Comparison of ENCODE assay signal across 10 cellular contexts in genomic region chr17:1617620-1618174, GRCh38. TPM values are rescaled to one million over a fixed set of nuclear protein-coding genes. Genes with fewer than 3 reads are reported as not detected.
DNase-seq lines count a peak whose midpoint lies in the region; ATAC-seq, FAIRE-seq and TF ChIP-seq lines count a peak whose summit lies in the region.
"Had no signal": no experiment of that assay in that cellular context is flagged by ENCODE, and none has a peak within 500 bp of the region (broad histone marks: within the 10 kb centered on the region; RNA-seq: fewer than 3 reads in every experiment).

No MANE protein-coding gene starts in this region.

- TF ChIP-seq CTCF in bronchial epithelial cell (IDR thresholded peaks at IDR 0.05; ENCODE audit: insufficient read depth, low read length, severe bottlenecking), result no peak
- 0 out of 2 replicates have a peak, but pooled peaks have one; percentile 11 for TF ChIP-seq CTCF in HepG2 (CRISPR knock-in tag; IDR thresholded peaks at IDR 0.05)
- TF ChIP-seq CTCF in GM20000 (IDR thresholded peaks at IDR 0.05; ENCODE audit: extremely low read depth, missing control alignments), result no peak

- no peaks in the 10 kb centered on the region for H3K9me3 Mint-ChIP-seq in activated T-cell treated with anti-CD3 and anti-CD28 coated beads, Interleukin-2, amount 50 U/mL, for 24 hours
- H3K9me3 Mint-ChIP-seq: stimulated activated naive CD8-positive, alpha-beta T cell treated with anti-CD3 and anti-CD28 coated beads, Interleukin-15, amount 100 ng/mL, for 72 hours had no signal

- peak overlapping the region; percentile 11 for H3K27ac Mint-ChIP-seq in activated T-cell treated with anti-CD3 and anti-CD28 coated beads, Interleukin-2, amount 50 U/mL, for 24 hours
- H3K27ac Mint-ChIP-seq: stimulated activated naive CD8-positive, alpha-beta T cell treated with anti-CD3 and anti-CD28 coated beads, Interleukin-15, amount 100 ng/mL, for 72 hours had no signal

- no peak overlapping the region for H3K4me3 Mint-ChIP-seq in activated T-cell treated with anti-CD3 and anti-CD28 coated beads, Interleukin-2, amount 50 U/mL, for 24 hours

- H2AFZ ChIP-seq in HepG2 (ENCODE audit: low read length), result no peak overlapping the region

- ATAC-seq in HepG2 (no peak), aorta (ENCODE audit: low FRiP score) (peak; percentile 33), HG02973 (IDR thresholded peaks at IDR 0.05; ENCODE audit: unreplicated experiment) (no peak), HG02798 (IDR thresholded peaks at IDR 0.05; ENCODE audit: poor library complexity, unreplicated experiment) (no peak)
- ATAC-seq: body of pancreas; stimulated activated naive CD8-positive, alpha-beta T cell treated with anti-CD3 and anti-CD28 coated beads, Interleukin-15, amount 100 ng/mL, for 72 hours had no signal

- TF ChIP-seq RAD21 in HepG2 (CRISPR knock-in tag; IDR thresholded peaks at IDR 0.05), result no peak

- no peak for TF ChIP-seq POLR2A in HepG2 (IDR thresholded peaks at IDR 0.05; ENCODE audit: insufficient read depth in 1 of 2, low read depth in 2 of 2, low read length in 2 of 2)

- H3K4me3 ChIP-seq in bronchial epithelial cell (ENCODE audit: low read depth, low read length), result no peak overlapping the region
- no peak overlapping the region for H3K4me3 ChIP-seq in HepG2 (replicated peaks in 1 of 3; ENCODE audit: insufficient read depth in 1 of 3, low read depth in 2 of 3, low read length in 3 of 3)
- no peak overlapping the region for H3K4me3 ChIP-seq in aorta (ENCODE audit: low read length in 2 of 2)
- H3K4me3 ChIP-seq: body of pancreas had no signal

- H3K27me3 ChIP-seq in bronchial epithelial cell (ENCODE audit: control insufficient read depth, insufficient read depth, low read length) (no peaks in the 10 kb centered on the region), HepG2 (ENCODE audit: control insufficient read depth in 1 of 2, insufficient read depth in 2 of 2, low read length in 2 of 2) (no peaks in the 10 kb centered on the region), aorta (ENCODE audit: control insufficient read depth in 1 of 2, insufficient read depth in 2 of 2, low read length in 1 of 2) (no peaks in the 10 kb centered on the region)
- H3K27me3 ChIP-seq: body of pancreas had no signal

- POLR2A ChIA-PET in HepG2 (lab: Yijun Ruan, JAX), result no interaction called here

- H3K4me2 ChIP-seq in HepG2 (ENCODE audit: low read depth, low read length), result no peak overlapping the region

- DNase-seq in activated T-cell treated with anti-CD3 and anti-CD28 coated beads, Interleukin-2, amount 50 U/mL, for 24 hours, result no peak
- DNase-seq in activated T-cell treated with anti-CD3 and anti-CD28 coated beads for 4 hours (no peak), bronchial epithelial cell (ENCODE audit: low read depth) (peak; percentile 55), HepG2 (ENCODE audit: low spot score) (no peak), aorta (no peak), GM20000 (ENCODE audit: low spot score) (no peak)
- DNase-seq: stimulated activated naive CD8-positive, alpha-beta T cell treated with anti-CD3 and anti-CD28 coated beads, Interleukin-15, amount 100 ng/mL, for 72 hours had no signal

- H3K36me3 ChIP-seq in bronchial epithelial cell (ENCODE audit: control insufficient read depth, insufficient read depth, low read length), result peaks cover 6% of the 10 kb centered on the region
- H3K36me3 ChIP-seq in HepG2 (replicated peaks in 1 of 2; ENCODE audit: control insufficient read depth in 1 of 2, insufficient read depth in 2 of 2, low read length in 2 of 2), result peaks cover 0 to 1% of the 10 kb centered on the region in 2 experiments; a peak in 2 of 5 replicates
- H3K36me3 ChIP-seq in aorta (ENCODE audit: control insufficient read depth in 1 of 2, insufficient read depth in 2 of 2, low read length in 1 of 2), result no peaks in the 10 kb centered on the region

- no peak overlapping the region for H3K27ac ChIP-seq in HepG2 (ENCODE audit: extremely low read length, insufficient read depth, low read length)
- no peak overlapping the region for H3K27ac ChIP-seq in aorta (ENCODE audit: low read depth in 1 of 2, low read length in 2 of 2)
- H3K27ac ChIP-seq: body of pancreas had no signal

- H3K9ac ChIP-seq in HepG2 (ENCODE audit: insufficient read depth, low read depth, low read length), result no peak overlapping the region

- no peaks in the 10 kb centered on the region for H3K27me3 Mint-ChIP-seq in activated T-cell treated with anti-CD3 and anti-CD28 coated beads, Interleukin-2, amount 50 U/mL, for 24 hours
- H3K27me3 Mint-ChIP-seq: stimulated activated naive CD8-positive, alpha-beta T cell treated with anti-CD3 and anti-CD28 coated beads, Interleukin-15, amount 100 ng/mL, for 72 hours had no signal

- BruUV-seq in HepG2 (replicated peaks; lab: Mats Ljungman, UMichigan), result no TSS peak

- intact Hi-C loops in HepG2 (cut with micrococcal nuclease; ENCODE audit: unreplicated experiment), result no loop called here
- intact Hi-C loops in aorta (cut with DNase I), result no loop called here

- no peaks in the 10 kb centered on the region for H3K4me1 Mint-ChIP-seq in activated T-cell treated with anti-CD3 and anti-CD28 coated beads, Interleukin-2, amount 50 U/mL, for 24 hours (ENCODE audit: low read depth)

- FAIRE-seq in bronchial epithelial cell (lab: Jason Lieb, UNC), result peak; percentile 40
- no peak for FAIRE-seq in HepG2 (lab: Jason Lieb, UNC)

- peaks cover 46% of the 10 kb centered on the region for H3K4me1 ChIP-seq in HepG2 (ENCODE audit: insufficient read depth, low read length)
- no peaks in the 10 kb centered on the region for H3K4me1 ChIP-seq in aorta (ENCODE audit: control insufficient read depth in 1 of 2, insufficient read depth in 2 of 2, low read length in 2 of 2)
- H3K4me1 ChIP-seq: body of pancreas had no signal

- H3K79me2 ChIP-seq in HepG2 (ENCODE audit: insufficient read depth, low read length), result no peaks in the 10 kb centered on the region

- TF ChIP-seq EP300 in HepG2 (IDR thresholded peaks at IDR 0.05; ENCODE audit: low read depth in 2 of 2, low read length in 2 of 2) (no peak), HepG2 (CRISPR knock-in tag; IDR thresholded peaks at IDR 0.05; ENCODE audit: borderline replicate concordance) (no peak)

- in situ Hi-C loops in HepG2 (cut with HindIII; ENCODE audit: extremely low pct_ligation_motif_present, low pct_unique_long_range_greater_than_20kb), result no loop called here

- H3K9me3 ChIP-seq in HepG2 (ENCODE audit: low read length) (no peaks in the 10 kb centered on the region), aorta (ENCODE audit: control insufficient read depth, low read length) (no peaks in the 10 kb centered on the region)
- H3K9me3 ChIP-seq: body of pancreas had no signal

- H4K20me1 ChIP-seq in HepG2 (ENCODE audit: insufficient read depth, low read length), result no peaks in the 10 kb centered on the region

- CTCF ChIA-PET in HepG2 (lab: Yijun Ruan, JAX; ENCODE audit: low intra/inter-chr PET ratio, low total read pairs), result no interaction called here

- 91% methylated on average over 20 of the region's 20 CpGs for WGBS in HepG2 (ENCODE audit: low lambda C conversion rate)
- 82 to 84% methylated on average over 20 of the region's 20 CpGs for WGBS in aorta, 2 donors

- H3K36me3 Mint-ChIP-seq in activated T-cell treated with anti-CD3 and anti-CD28 coated beads, Interleukin-2, amount 50 U/mL, for 24 hours (ENCODE audit: low read depth), result no peaks in the 10 kb centered on the region

RNA-seq across cellular contexts. Expression of gene SLC43A2, which starts 10.9 kb away (rescaled TPM):
- total RNA-seq in bronchial epithelial cell (2.4 and 2.9 TPM in 2 replicates), HepG2 (2016; rRNA removed; fragmentation: Illumina TruSeq; extraction: Trizol) (3.3 and 7.3 TPM in 2 replicates), aorta (10 to 100 TPM; 11.1 to 25.0 TPM)
- 0.97 and 1.3 TPM in 2 replicates for total RNA-seq in HepG2 (2016; cell fraction: cytosol; rRNA removed; fragmentation: Illumina TruSeq; extraction: Trizol; ENCODE audit: low read depth)
- 2.0 and 8.1 TPM in 2 replicates for total RNA-seq in HepG2 (2016; cell fraction: insoluble cytoplasmic fraction; rRNA removed; fragmentation: Illumina TruSeq; extraction: Trizol)
- 4.2 and 4.8 TPM in 2 replicates for total RNA-seq in HepG2 (2016; cell fraction: membrane; rRNA removed; fragmentation: Illumina TruSeq; extraction: Trizol)
- 6.5 and 9.2 TPM in 2 replicates for total RNA-seq in HepG2 (2016; cell fraction: nucleus; rRNA removed; fragmentation: Illumina TruSeq; extraction: Trizol)
- polyA plus RNA-seq in HepG2 (2011; rRNA removed) (20.0 and 26.7 TPM in 2 replicates), aorta (1 to 10 TPM; 2.1 to 8.1 TPM)
- polyA plus RNA-seq in HepG2 (2011; cell fraction: cytosol; rRNA removed), result 24.6 and 32.6 TPM in 2 replicates
- polyA plus RNA-seq in HepG2 (2011; cell fraction: nucleus; rRNA removed), result 23.0 and 27.0 TPM in 2 replicates
- polyA plus RNA-seq in HepG2 (2012), result 23.6 and 32.7 TPM in 2 replicates
- 1.1 and 1.6 TPM in 2 replicates for polyA plus RNA-seq in HepG2 (2016; cell fraction: cytosol; fragmentation: Illumina TruSeq; extraction: Trizol; ENCODE audit: low read depth)
- polyA plus RNA-seq in HepG2 (2016; cell fraction: insoluble cytoplasmic fraction; fragmentation: Illumina TruSeq; extraction: Trizol; ENCODE audit: low read depth), result 3.0 and 4.3 TPM in 2 replicates
- polyA plus RNA-seq in HepG2 (2016; cell fraction: membrane; fragmentation: Illumina TruSeq; extraction: Trizol; ENCODE audit: low read depth), result 2.7 and 2.9 TPM in 2 replicates
- polyA plus RNA-seq in HepG2 (2016; cell fraction: nucleus; fragmentation: Illumina TruSeq; extraction: Trizol; ENCODE audit: insufficient read depth, low read depth), result 12.1 and 13.4 TPM in 2 replicates
- polyA minus RNA-seq in HepG2 (2011; rRNA and poly(A)+ RNA removed; ENCODE audit: low replicate concordance), result 35.9 and 121 TPM in 2 replicates
- 22.7 and 26.1 TPM in 2 replicates for polyA minus RNA-seq in HepG2 (2011; cell fraction: cytosol; rRNA and poly(A)+ RNA removed)
- polyA minus RNA-seq in HepG2 (2011; cell fraction: nucleus; rRNA and poly(A)+ RNA removed), result 18.9 and 19.1 TPM in 2 replicates

RNA-seq across cellular contexts. Expression of gene SCARF1, which starts 27.8 kb away (rescaled TPM):
- 0.38 and 0.53 TPM in 2 replicates for total RNA-seq in bronchial epithelial cell
- total RNA-seq in HepG2 (2016; rRNA removed; fragmentation: Illumina TruSeq; extraction: Trizol), result 0.24 TPM in 1 of 2 replicates, not detected in the other
- total RNA-seq in HepG2 (2016; cell fraction: cytosol; rRNA removed; fragmentation: Illumina TruSeq; extraction: Trizol; ENCODE audit: low read depth), result 0.09 TPM in 1 of 2 replicates, not detected in the other
- 0.04 TPM in 1 of 2 replicates, not detected in the other for total RNA-seq in HepG2 (2016; cell fraction: insoluble cytoplasmic fraction; rRNA removed; fragmentation: Illumina TruSeq; extraction: Trizol)
- 0.07 and 0.09 TPM in 2 replicates for total RNA-seq in HepG2 (2016; cell fraction: membrane; rRNA removed; fragmentation: Illumina TruSeq; extraction: Trizol)
- 0.16 and 0.34 TPM in 2 replicates for total RNA-seq in HepG2 (2016; cell fraction: nucleus; rRNA removed; fragmentation: Illumina TruSeq; extraction: Trizol)
- polyA plus RNA-seq in HepG2 (2011; rRNA removed), result 0.71 and 0.72 TPM in 2 replicates
- 0.17 and 0.25 TPM in 2 replicates for polyA plus RNA-seq in HepG2 (2011; cell fraction: cytosol; rRNA removed)
- polyA plus RNA-seq in HepG2 (2011; cell fraction: nucleus; rRNA removed), result 7.1 and 9.1 TPM in 2 replicates
- 0.39 and 0.59 TPM in 2 replicates for polyA plus RNA-seq in HepG2 (2012)
- not detected in 2 replicates for polyA plus RNA-seq in HepG2 (2016; cell fraction: cytosol; fragmentation: Illumina TruSeq; extraction: Trizol; ENCODE audit: low read depth)
- not detected in 2 replicates for polyA plus RNA-seq in HepG2 (2016; cell fraction: insoluble cytoplasmic fraction; fragmentation: Illumina TruSeq; extraction: Trizol; ENCODE audit: low read depth)
- polyA plus RNA-seq in HepG2 (2016; cell fraction: membrane; fragmentation: Illumina TruSeq; extraction: Trizol; ENCODE audit: low read depth), result not detected in 2 replicates
- 0.44 and 0.51 TPM in 2 replicates for polyA plus RNA-seq in HepG2 (2016; cell fraction: nucleus; fragmentation: Illumina TruSeq; extraction: Trizol; ENCODE audit: insufficient read depth, low read depth)
- 0.23 and 0.68 TPM in 2 replicates for polyA minus RNA-seq in HepG2 (2011; rRNA and poly(A)+ RNA removed; ENCODE audit: low replicate concordance)
- not detected in 2 replicates for polyA minus RNA-seq in HepG2 (2011; cell fraction: cytosol; rRNA and poly(A)+ RNA removed)
- polyA minus RNA-seq in HepG2 (2011; cell fraction: nucleus; rRNA and poly(A)+ RNA removed), result 0.99 and 1.5 TPM in 2 replicates
- total RNA-seq in aorta, result 10 to 100 TPM; 13.8 to 31.6 TPM
- 1 to 10 TPM in 1 of 2 donors, under 1 TPM in 1; 0.63 to 5.4 TPM for polyA plus RNA-seq in aorta

RNA-seq across cellular contexts. Expression of gene RILP, which starts 32.0 kb away (rescaled TPM):
- total RNA-seq in bronchial epithelial cell (3.4 and 3.8 TPM in 2 replicates), HepG2 (2016; rRNA removed; fragmentation: Illumina TruSeq; extraction: Trizol) (4.7 and 6.6 TPM in 2 replicates), aorta (10 to 100 TPM in 1 of 2 donors, 1 to 10 TPM in 1; 7.0 to 12.0 TPM)
- total RNA-seq in HepG2 (2016; cell fraction: cytosol; rRNA removed; fragmentation: Illumina TruSeq; extraction: Trizol; ENCODE audit: low read depth), result 19.7 and 24.4 TPM in 2 replicates
- total RNA-seq in HepG2 (2016; cell fraction: insoluble cytoplasmic fraction; rRNA removed; fragmentation: Illumina TruSeq; extraction: Trizol), result 5.0 and 7.1 TPM in 2 replicates
- 13.1 and 14.3 TPM in 2 replicates for total RNA-seq in HepG2 (2016; cell fraction: membrane; rRNA removed; fragmentation: Illumina TruSeq; extraction: Trizol)
- total RNA-seq in HepG2 (2016; cell fraction: nucleus; rRNA removed; fragmentation: Illumina TruSeq; extraction: Trizol), result 3.3 and 3.9 TPM in 2 replicates
- polyA plus RNA-seq in HepG2 (2011; rRNA removed) (8.1 and 9.4 TPM in 2 replicates), aorta (10 to 100 TPM; 16.4 to 19.4 TPM)
- polyA plus RNA-seq in HepG2 (2011; cell fraction: cytosol; rRNA removed), result 4.3 and 6.7 TPM in 2 replicates
- 19.2 and 23.3 TPM in 2 replicates for polyA plus RNA-seq in HepG2 (2011; cell fraction: nucleus; rRNA removed)
- 4.5 and 5.2 TPM in 2 replicates for polyA plus RNA-seq in HepG2 (2012)
- polyA plus RNA-seq in HepG2 (2016; cell fraction: cytosol; fragmentation: Illumina TruSeq; extraction: Trizol; ENCODE audit: low read depth), result 24.9 and 29.6 TPM in 2 replicates
- polyA plus RNA-seq in HepG2 (2016; cell fraction: insoluble cytoplasmic fraction; fragmentation: Illumina TruSeq; extraction: Trizol; ENCODE audit: low read depth), result 3.9 and 6.6 TPM in 2 replicates
- polyA plus RNA-seq in HepG2 (2016; cell fraction: membrane; fragmentation: Illumina TruSeq; extraction: Trizol; ENCODE audit: low read depth), result 12.1 and 14.0 TPM in 2 replicates
- polyA plus RNA-seq in HepG2 (2016; cell fraction: nucleus; fragmentation: Illumina TruSeq; extraction: Trizol; ENCODE audit: insufficient read depth, low read depth), result 6.7 and 7.6 TPM in 2 replicates
- polyA minus RNA-seq in HepG2 (2011; rRNA and poly(A)+ RNA removed; ENCODE audit: low replicate concordance), result 5.6 and 7.3 TPM in 2 replicates
- polyA minus RNA-seq in HepG2 (2011; cell fraction: cytosol; rRNA and poly(A)+ RNA removed), result 5.0 TPM in 2 replicates
- polyA minus RNA-seq in HepG2 (2011; cell fraction: nucleus; rRNA and poly(A)+ RNA removed), result 6.0 and 9.0 TPM in 2 replicates

RNA-seq across cellular contexts. Expression of gene PITPNA, which starts 55.1 kb away (rescaled TPM):
- 21.1 and 25.7 TPM in 2 replicates for total RNA-seq in bronchial epithelial cell
- 14.3 and 15.5 TPM in 2 replicates for total RNA-seq in HepG2 (2016; rRNA removed; fragmentation: Illumina TruSeq; extraction: Trizol)
- total RNA-seq in HepG2 (2016; cell fraction: cytosol; rRNA removed; fragmentation: Illumina TruSeq; extraction: Trizol; ENCODE audit: low read depth), result 12.3 and 14.3 TPM in 2 replicates
- 14.3 and 15.2 TPM in 2 replicates for total RNA-seq in HepG2 (2016; cell fraction: insoluble cytoplasmic fraction; rRNA removed; fragmentation: Illumina TruSeq; extraction: Trizol)
- total RNA-seq in HepG2 (2016; cell fraction: membrane; rRNA removed; fragmentation: Illumina TruSeq; extraction: Trizol), result 10.2 and 12.2 TPM in 2 replicates
- 7.5 and 8.0 TPM in 2 replicates for total RNA-seq in HepG2 (2016; cell fraction: nucleus; rRNA removed; fragmentation: Illumina TruSeq; extraction: Trizol)
- polyA plus RNA-seq in HepG2 (2011; rRNA removed), result 20.7 and 23.7 TPM in 2 replicates
- 15.2 and 22.5 TPM in 2 replicates for polyA plus RNA-seq in HepG2 (2011; cell fraction: cytosol; rRNA removed)
- 21.9 and 25.0 TPM in 2 replicates for polyA plus RNA-seq in HepG2 (2011; cell fraction: nucleus; rRNA removed)
- 23.5 and 27.9 TPM in 2 replicates for polyA plus RNA-seq in HepG2 (2012)
- 13.6 and 17.3 TPM in 2 replicates for polyA plus RNA-seq in HepG2 (2016; cell fraction: cytosol; fragmentation: Illumina TruSeq; extraction: Trizol; ENCODE audit: low read depth)
- 33.8 and 40.9 TPM in 2 replicates for polyA plus RNA-seq in HepG2 (2016; cell fraction: insoluble cytoplasmic fraction; fragmentation: Illumina TruSeq; extraction: Trizol; ENCODE audit: low read depth)
- 21.2 and 22.5 TPM in 2 replicates for polyA plus RNA-seq in HepG2 (2016; cell fraction: membrane; fragmentation: Illumina TruSeq; extraction: Trizol; ENCODE audit: low read depth)
- polyA plus RNA-seq in HepG2 (2016; cell fraction: nucleus; fragmentation: Illumina TruSeq; extraction: Trizol; ENCODE audit: insufficient read depth, low read depth), result 37.8 and 46.2 TPM in 2 replicates
- 11.3 and 29.3 TPM in 2 replicates for polyA minus RNA-seq in HepG2 (2011; rRNA and poly(A)+ RNA removed; ENCODE audit: low replicate concordance)
- polyA minus RNA-seq in HepG2 (2011; cell fraction: cytosol; rRNA and poly(A)+ RNA removed), result 7.8 and 9.6 TPM in 2 replicates
- 6.8 and 7.5 TPM in 2 replicates for polyA minus RNA-seq in HepG2 (2011; cell fraction: nucleus; rRNA and poly(A)+ RNA removed)
- total RNA-seq in aorta, result 10 to 100 TPM; 56.5 to 59.8 TPM
- polyA plus RNA-seq in aorta, result 10 to 100 TPM; 27.2 to 32.2 TPM
